8 cellular contexts compared by ENCODE assay signal in the genomic region with DNA sequence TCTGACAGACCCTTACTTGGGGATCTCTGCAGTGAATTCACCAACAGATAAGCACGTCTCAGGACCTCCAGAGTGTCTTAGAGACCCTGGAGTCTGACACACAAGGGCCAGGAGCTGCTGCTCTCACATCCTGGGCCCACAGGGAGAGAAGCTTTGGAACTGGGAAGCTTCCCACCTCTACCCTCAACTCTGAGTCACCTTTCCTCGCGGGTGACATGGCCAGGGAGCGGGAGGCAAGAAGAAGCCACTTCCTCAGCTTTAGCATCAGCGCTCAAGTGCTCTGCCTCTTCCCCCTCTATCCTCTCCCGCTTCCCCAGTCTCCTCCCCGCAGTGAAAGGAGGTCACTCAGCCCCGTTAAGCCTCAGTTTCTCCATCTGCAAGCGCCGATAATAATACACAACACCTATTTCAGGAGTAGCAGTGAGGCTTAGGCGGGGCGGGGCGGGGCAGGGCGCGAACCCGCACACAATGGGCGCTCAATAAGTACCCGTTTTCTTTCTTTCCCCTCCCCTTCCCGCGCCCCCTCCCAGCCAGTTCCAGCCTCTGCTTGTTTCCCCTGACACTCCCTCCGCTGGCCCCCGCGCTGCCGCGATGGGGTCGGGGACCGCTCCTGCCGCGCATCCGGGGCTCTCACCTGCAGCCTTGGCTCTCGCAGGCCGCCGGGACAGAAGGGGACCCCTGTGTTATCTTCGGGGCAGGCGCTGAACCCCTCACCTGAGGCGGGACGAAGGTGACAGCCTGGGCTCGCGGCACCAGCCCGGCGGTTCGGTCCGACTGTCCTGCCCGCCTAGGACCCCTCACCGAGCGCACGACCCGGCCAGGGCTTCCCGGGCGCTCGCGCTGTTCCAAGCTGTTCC. TPM values are rescaled to one million over a fixed set of nuclear protein-coding genes. Genes with fewer than 3 reads are reported as not detected.
DNase-seq lines count a peak whose midpoint lies in the region; ATAC-seq, FAIRE-seq and TF ChIP-seq lines count a peak whose summit lies in the region.

No MANE protein-coding gene starts in this region.

- peaks cover 14% of the 10 kb centered on the region for H3K27me3 Mint-ChIP-seq in endothelial cell (ENCODE audit: unreplicated experiment)
- H3K27me3 Mint-ChIP-seq in neural crest cell (ENCODE audit: low read depth): peaks cover 27% of the 10 kb centered on the region

- H3K9me3 Mint-ChIP-seq in endothelial cell (ENCODE audit: unreplicated experiment) (no peaks in the 10 kb centered on the region), neural crest cell (no peaks in the 10 kb centered on the region)

- peaks cover 52% of the 10 kb centered on the region for H3K36me3 Mint-ChIP-seq in endothelial cell (ENCODE audit: low read depth, unreplicated experiment)
- no peaks in the 10 kb centered on the region for H3K36me3 Mint-ChIP-seq in neural crest cell (ENCODE audit: low read depth)

- peak overlapping the region; percentile 83 for H3K27ac Mint-ChIP-seq in endothelial cell (ENCODE audit: unreplicated experiment)
- H3K27ac Mint-ChIP-seq in neural crest cell (ENCODE audit: unreplicated experiment): no peak overlapping the region

- TF ChIP-seq CTCF in endothelial cell (IDR thresholded peaks at IDR 0.05; ENCODE audit: unreplicated experiment) (no peak), neural crest cell (conservative IDR thresholded peaks at IDR 0.05) (no peak)

- no peak for TF ChIP-seq POLR2A in GM12891 (IDR thresholded peaks at IDR 0.05; ENCODE audit: low read depth, low read length)

- H3K4me3 Mint-ChIP-seq in endothelial cell (ENCODE audit: unreplicated experiment): peak overlapping the region; percentile 98
- peak overlapping the region; percentile 88 for H3K4me3 Mint-ChIP-seq in neural crest cell

- ATAC-seq in HG03565 (IDR thresholded peaks at IDR 0.05; ENCODE audit: unreplicated experiment) (peak; percentile 7), HG03039 (IDR thresholded peaks at IDR 0.05; ENCODE audit: unreplicated experiment) (no peak), GM18870 (IDR thresholded peaks at IDR 0.05; ENCODE audit: unreplicated experiment) (no peak)

- DNase-seq in GM12891 (ENCODE audit: insufficient read length, low spot score) (no peak), endothelial cell (ENCODE audit: low spot score) (no peak), neural crest cell (ENCODE audit: low read depth, low spot score) (no peak), HuH-7 (ENCODE audit: low spot score) (no peak)
- DNase-seq in activated CD4-positive, alpha-beta T cell treated with anti-CD3 and anti-CD28 coated beads for 4 hours: peak; percentile 30 to 31

- FAIRE-seq in GM12891 (lab: Jason Lieb, UNC): no peak

- peaks cover 69% of the 10 kb centered on the region for H3K4me1 Mint-ChIP-seq in endothelial cell (ENCODE audit: unreplicated experiment)
- H3K4me1 Mint-ChIP-seq in neural crest cell: peaks cover 43% of the 10 kb centered on the region

TF ChIP-seq in GM12891, 5 proteins besides CTCF, POLR2A, EP300 and RAD21:
- TF ChIP-seq PAX5 (IDR thresholded peaks at IDR 0.05; ENCODE audit: insufficient read depth, low read length, severe bottlenecking): no peak
- TF ChIP-seq POLR2AphosphoS5 (IDR thresholded peaks at IDR 0.05; ENCODE audit: low read depth, low read length): no peak
- TF ChIP-seq SPI1 (IDR thresholded peaks at IDR 0.05; ENCODE audit: low read depth, low read length): peak; percentile 27; the same call in 1 of the 2 replicates

RNA-seq across cellular contexts. Expression of a gene that starts 0.9 kb away (rescaled TPM):
- 3.4 TPM for polyA plus RNA-seq in GM12891 (2012; ENCODE audit: low read depth, missing spikeins)
- total RNA-seq in endothelial cell (ENCODE audit: unreplicated experiment) (674 TPM), neural crest cell (13.3 and 15.4 TPM in 2 replicates)

RNA-seq across cellular contexts. Expression of a gene that starts 37.2 kb away (rescaled TPM):
- polyA plus RNA-seq in GM12891 (2012; ENCODE audit: low read depth, missing spikeins): 14.8 TPM
- total RNA-seq in endothelial cell (ENCODE audit: unreplicated experiment): 449 TPM
- total RNA-seq in neural crest cell: 179 and 191 TPM in 2 replicates

Comparison
In these comparisons a context has a peak if more than half of its experiments do, and no peak if none do; other contexts are left out.
1. DNase-seq: peak in activated CD4-positive, alpha-beta T cell treated with anti-CD3 and anti-CD28 coated beads for 4 hours (2 of 2); none in GM12891 (single experiment), endothelial cell (single experiment), neural crest cell (single experiment) and HuH-7 (single experiment).
2. RNA of a gene that starts 0.9 kb away (total RNA-seq): 674 TPM in endothelial cell (single experiment); 13.3 to 15.4 TPM in neural crest cell; every median in the first group is over 10 times any median in the second.